ENCODE assay signal across 14 cellular contexts in the genomic region with DNA sequence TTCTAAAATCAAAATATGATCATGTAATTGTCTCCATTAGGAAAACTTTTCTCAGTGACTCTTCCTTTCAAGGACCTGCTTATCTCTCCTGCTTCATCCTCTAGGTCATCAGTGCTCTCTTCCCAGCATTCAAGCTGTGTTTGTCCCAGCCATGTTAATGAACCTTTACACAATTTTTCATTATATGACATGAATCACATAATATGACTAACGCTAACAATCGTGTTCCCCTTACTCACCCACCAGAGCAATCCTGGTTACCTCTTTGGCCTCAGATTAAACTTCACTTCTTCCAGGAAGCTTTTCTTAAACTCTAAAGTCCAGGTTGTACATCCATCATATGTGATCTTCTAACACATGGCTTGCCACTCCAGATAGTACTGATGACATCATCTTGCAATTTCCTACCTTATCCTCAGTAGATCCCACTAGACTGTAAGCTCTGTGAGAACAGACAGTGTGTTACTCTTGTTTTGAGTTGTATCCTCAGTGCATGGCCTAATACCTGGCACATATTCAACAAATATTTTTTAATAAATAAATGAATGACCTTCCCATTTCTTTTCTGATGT.
A peak's percentile ranks its signal among the peaks of the same experiment; 100 is the strongest.
DNase-seq lines count a peak whose midpoint lies in the region; ATAC-seq, FAIRE-seq and TF ChIP-seq lines count a peak whose summit lies in the region.
"Had no signal": no experiment of that assay in that cellular context is flagged by ENCODE, and none has a peak within 500 bp of the region (broad histone marks: within the 10 kb centered on the region; RNA-seq: fewer than 3 reads in every experiment).

No MANE protein-coding gene starts in this region.

- H3K9me2 ChIP-seq in PC-3 (replicated peaks; ENCODE audit: low read length): no peaks in the 10 kb centered on the region

- intact Hi-C loops in HepG2 (cut with micrococcal nuclease; ENCODE audit: unreplicated experiment): no loop called here
- intact Hi-C loops in right lobe of liver (cut with DNase I): no loop called here
- intact Hi-C loops in PC-3 (cut with micrococcal nuclease): no loop called here
- intact Hi-C loops in K562 (cut with micrococcal nuclease): no loop called here
- intact Hi-C loops in left ventricle myocardium superior (cut with micrococcal nuclease): no loop called here

- H3K9me1 ChIP-seq in K562 (ENCODE audit: control insufficient read depth, insufficient read depth, low read length): no peaks in the 10 kb centered on the region

- no peaks in the 10 kb centered on the region for H3K9me3 ChIP-seq in HepG2 (ENCODE audit: low read length)
- no peaks in the 10 kb centered on the region for H3K9me3 ChIP-seq in right lobe of liver
- H3K9me3 ChIP-seq in PC-3 (ENCODE audit: low read length): no peaks in the 10 kb centered on the region
- H3K9me3 ChIP-seq in K562 (replicated peaks; ENCODE audit: control insufficient read depth, insufficient read depth, low read depth, low read length): no peaks in the 10 kb centered on the region
- H3K9me3 ChIP-seq: Caco-2 had no signal

- TF ChIP-seq CTCF in HepG2 (CRISPR knock-in tag; IDR thresholded peaks at IDR 0.05) (no peak), right lobe of liver (IDR thresholded peaks at IDR 0.05) (no peak), PC-3 (conservative IDR thresholded peaks at IDR 0.05; ENCODE audit: low read depth, low read length) (no peak), K562 (IDR thresholded peaks at IDR 0.05 in 2 of 3, conservative IDR thresholded peaks at IDR 0.05 in 1 of 3; ENCODE audit: insufficient read depth in 2 of 3, low read depth in 1 of 3, low read length in 3 of 3) (no peak)

- no TSS peak for BruUV-seq in HepG2 (replicated peaks; lab: Mats Ljungman, UMichigan)
- no TSS peak for BruUV-seq in PC-3 (replicated peaks; lab: Mats Ljungman, UMichigan)
- no TSS peak for BruUV-seq in K562 (replicated peaks; lab: Mats Ljungman, UMichigan)

- H4K20me1 ChIP-seq in HepG2 (ENCODE audit: insufficient read depth, low read length) (no peaks in the 10 kb centered on the region), PC-3 (ENCODE audit: low read length) (no peaks in the 10 kb centered on the region), K562 (replicated peaks; ENCODE audit: control insufficient read depth, insufficient read depth, low read length) (no peaks in the 10 kb centered on the region)
- H4K20me1 ChIP-seq: BLaER1 had no signal

- TF ChIP-seq EP300 in HepG2 (IDR thresholded peaks at IDR 0.05; ENCODE audit: low read depth in 2 of 2, low read length in 2 of 2) (no peak), HepG2 (CRISPR knock-in tag; IDR thresholded peaks at IDR 0.05; ENCODE audit: borderline replicate concordance) (no peak), K562 (IDR thresholded peaks at IDR 0.05; ENCODE audit: low read length) (no peak)

- POLR2A ChIA-PET in HepG2 (lab: Yijun Ruan, JAX) (no interaction called here), PC-3 (lab: Charles Lee; ENCODE audit: unreplicated experiment) (no interaction called here), K562 (lab: Yijun Ruan, JAX) (no interaction called here)

- TF ChIP-seq RAD21 in HepG2 (CRISPR knock-in tag; IDR thresholded peaks at IDR 0.05) (no peak), K562 (CRISPR knock-in tag; conservative IDR thresholded peaks at IDR 0.05 in 1 of 2, IDR thresholded peaks at IDR 0.05 in 1 of 2) (no peak)

- 4% methylated on average over 2 of the region's 2 CpGs for WGBS in HepG2 (ENCODE audit: low lambda C conversion rate)
- 87% methylated on average over 2 of the region's 2 CpGs for WGBS in right lobe of liver (ENCODE audit: insufficient coverage, low coverage, low lambda C conversion rate, missing lambda C conversion rate)
- 35% methylated on average over 2 of the region's 2 CpGs for WGBS in K562 (ENCODE audit: insufficient coverage, low coverage, missing lambda C conversion rate)

- no peaks in the 10 kb centered on the region for H3K36me3 ChIP-seq in HepG2 (replicated peaks in 1 of 2; ENCODE audit: control insufficient read depth in 1 of 2, insufficient read depth in 2 of 2, low read length in 2 of 2)
- H3K36me3 ChIP-seq in right lobe of liver: no peaks in the 10 kb centered on the region
- H3K36me3 ChIP-seq in PC-3 (ENCODE audit: low read depth, low read length): no peaks in the 10 kb centered on the region
- H3K36me3 ChIP-seq in K562 (ENCODE audit: control insufficient read depth, insufficient read depth, low read length): no peaks in the 10 kb centered on the region

- H3K4me2 ChIP-seq in HepG2 (ENCODE audit: low read depth, low read length): no peak overlapping the region
- peak overlapping the region; percentile 2; the same call in 1 of the 2 replicates for H3K4me2 ChIP-seq in PC-3 (ENCODE audit: low read length)
- no peak overlapping the region for H3K4me2 ChIP-seq in K562 (ENCODE audit: insufficient read depth, low read length)
- H3K4me2 ChIP-seq: BLaER1 had no signal

- FAIRE-seq in HepG2 (lab: Jason Lieb, UNC): no peak
- peak; percentile 6 for FAIRE-seq in K562 (lab: Jason Lieb, UNC)
- no peak for FAIRE-seq in RCC 7860 (lab: Jason Lieb, UNC)

- no peak for DNase-seq in HepG2 (ENCODE audit: low spot score)
- no peak for DNase-seq in right lobe of liver
- DNase-seq in PC-3: peak; percentile 70
- DNase-seq in K562 (ENCODE audit: extremely low read depth in 1 of 4, low spot score in 3 of 4): no peak
- DNase-seq in RCC 7860 (ENCODE audit: low spot score): no peak
- DNase-seq in left ventricle myocardium superior: no peak
- DNase-seq: 8988T; AML-193; Caco-2; CD8-positive, alpha-beta memory T cell; DND-41 had no signal

- no peaks in the 10 kb centered on the region for H3K4me1 ChIP-seq in HepG2 (ENCODE audit: insufficient read depth, low read length)
- no peaks in the 10 kb centered on the region for H3K4me1 ChIP-seq in right lobe of liver
- H3K4me1 ChIP-seq in PC-3 (ENCODE audit: insufficient read depth, low read length): peaks cover 10% of the 10 kb centered on the region
- H3K4me1 ChIP-seq in K562 (replicated peaks in 1 of 2; ENCODE audit: control insufficient read depth in 2 of 2, insufficient read depth in 2 of 2, low read length in 2 of 2): no peaks in the 10 kb centered on the region
- H3K4me1 ChIP-seq: Caco-2 had no signal

- H2AFZ ChIP-seq in HepG2 (ENCODE audit: low read length) (no peak overlapping the region), PC-3 (ENCODE audit: low read length) (0 out of 2 replicates have a peak overlapping the region, but pooled peaks have one; percentile 6), K562 (ENCODE audit: low read depth, low read length) (no peak overlapping the region)

- H3K9ac ChIP-seq in HepG2 (ENCODE audit: insufficient read depth, low read depth, low read length): no peak overlapping the region
- no peak overlapping the region for H3K9ac ChIP-seq in PC-3 (ENCODE audit: low read length)
- no peak overlapping the region for H3K9ac ChIP-seq in K562 (ENCODE audit: insufficient read depth in 1 of 2, low read depth in 2 of 2, low read length in 2 of 2)
- H3K9ac ChIP-seq: BLaER1 had no signal

- H3K27me3 ChIP-seq in HepG2 (ENCODE audit: control insufficient read depth in 1 of 2, insufficient read depth in 2 of 2, low read length in 2 of 2) (no peaks in the 10 kb centered on the region), right lobe of liver (no peaks in the 10 kb centered on the region), PC-3 (ENCODE audit: low read length) (no peaks in the 10 kb centered on the region), K562 (ENCODE audit: control insufficient read depth in 2 of 2, insufficient read depth in 2 of 2, low read length in 2 of 2) (no peaks in the 10 kb centered on the region)
- H3K27me3 ChIP-seq: BLaER1 had no signal

- no peak overlapping the region for H3K27ac ChIP-seq in HepG2 (ENCODE audit: extremely low read length, insufficient read depth, low read length)
- H3K27ac ChIP-seq in right lobe of liver: no peak overlapping the region
- peak overlapping the region; percentile 28 for H3K27ac ChIP-seq in PC-3 (ENCODE audit: low read length)
- no peak overlapping the region for H3K27ac ChIP-seq in K562 (ENCODE audit: extremely low read depth, low read depth, low read length)
- H3K27ac ChIP-seq: BLaER1 had no signal

- H3K79me2 ChIP-seq in HepG2 (ENCODE audit: insufficient read depth, low read length) (no peaks in the 10 kb centered on the region), PC-3 (ENCODE audit: low read length) (no peaks in the 10 kb centered on the region), K562 (ENCODE audit: control insufficient read depth, insufficient read depth, low read length) (no peaks in the 10 kb centered on the region)

- no peaks in the 10 kb centered on the region for H3F3A ChIP-seq in PC-3 (ENCODE audit: low read length, unreplicated experiment)

- no peak for TF ChIP-seq POLR2A in HepG2 (IDR thresholded peaks at IDR 0.05; ENCODE audit: insufficient read depth in 1 of 2, low read depth in 2 of 2, low read length in 2 of 2)
- TF ChIP-seq POLR2A in right lobe of liver (IDR thresholded peaks at IDR 0.05): no peak
- TF ChIP-seq POLR2A in K562 (conservative IDR thresholded peaks at IDR 0.05): no peak

- CTCF ChIA-PET in HepG2 (lab: Yijun Ruan, JAX; ENCODE audit: low intra/inter-chr PET ratio, low total read pairs) (no interaction called here), PC-3 (lab: Charles Lee) (no interaction called here), K562 (lab: Yijun Ruan, JAX; ENCODE audit: low intra/inter-chr PET ratio) (no interaction called here)

- in situ Hi-C loops in HepG2 (cut with HindIII; ENCODE audit: extremely low pct_ligation_motif_present, low pct_unique_long_range_greater_than_20kb): no loop called here
- in situ Hi-C loops in K562 (cut with MboI): no loop called here

- no peak for ATAC-seq in HepG2
- ATAC-seq in right lobe of liver: no peak
- peak; percentile 74 for ATAC-seq in PC-3
- ATAC-seq in K562: no peak
- no peak for ATAC-seq in left ventricle myocardium superior
- no peak for ATAC-seq in HG03354 (IDR thresholded peaks at IDR 0.05; ENCODE audit: poor library complexity, severe bottlenecking, unreplicated experiment)
- ATAC-seq: HCT116 had no signal

- no peak overlapping the region for H3K4me3 ChIP-seq in HepG2 (replicated peaks in 1 of 3; ENCODE audit: insufficient read depth in 1 of 3, low read depth in 2 of 3, low read length in 3 of 3)
- H3K4me3 ChIP-seq in right lobe of liver: no peak overlapping the region
- H3K4me3 ChIP-seq in PC-3 (ENCODE audit: low read length): no peak overlapping the region
- H3K4me3 ChIP-seq in K562: no peak overlapping the region
- H3K4me3 ChIP-seq: BLaER1 had no signal

TF ChIP-seq in HepG2, 621 proteins besides CTCF, POLR2A, EP300 and RAD21:
- TF ChIP-seq ZNF350 (CRISPR knock-in tag; IDR thresholded peaks at IDR 0.05; ENCODE audit: borderline replicate concordance, low read depth): no peak
- TF ChIP-seq ATF7 (IDR thresholded peaks at IDR 0.05): peak; percentile 92
- no peak for TF ChIP-seq ATF7 (CRISPR knock-in tag; IDR thresholded peaks at IDR 0.05)
TF ChIP-seq in HepG2: peak in this region for 1.

TF ChIP-seq in K562, 482 proteins besides CTCF, POLR2A, EP300 and RAD21 (continues in another document):
- TF ChIP-seq, protein P1, sequence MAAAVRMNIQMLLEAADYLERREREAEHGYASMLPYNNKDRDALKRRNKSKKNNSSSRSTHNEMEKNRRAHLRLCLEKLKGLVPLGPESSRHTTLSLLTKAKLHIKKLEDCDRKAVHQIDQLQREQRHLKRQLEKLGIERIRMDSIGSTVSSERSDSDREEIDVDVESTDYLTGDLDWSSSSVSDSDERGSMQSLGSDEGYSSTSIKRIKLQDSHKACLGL (CRISPR knock-in tag; IDR thresholded peaks at IDR 0.05; ENCODE audit: borderline replicate concordance, poor library complexity, severe bottlenecking): no peak
